Comparison of ENCODE assay signal across 1 cellular context in the genomic region with DNA sequence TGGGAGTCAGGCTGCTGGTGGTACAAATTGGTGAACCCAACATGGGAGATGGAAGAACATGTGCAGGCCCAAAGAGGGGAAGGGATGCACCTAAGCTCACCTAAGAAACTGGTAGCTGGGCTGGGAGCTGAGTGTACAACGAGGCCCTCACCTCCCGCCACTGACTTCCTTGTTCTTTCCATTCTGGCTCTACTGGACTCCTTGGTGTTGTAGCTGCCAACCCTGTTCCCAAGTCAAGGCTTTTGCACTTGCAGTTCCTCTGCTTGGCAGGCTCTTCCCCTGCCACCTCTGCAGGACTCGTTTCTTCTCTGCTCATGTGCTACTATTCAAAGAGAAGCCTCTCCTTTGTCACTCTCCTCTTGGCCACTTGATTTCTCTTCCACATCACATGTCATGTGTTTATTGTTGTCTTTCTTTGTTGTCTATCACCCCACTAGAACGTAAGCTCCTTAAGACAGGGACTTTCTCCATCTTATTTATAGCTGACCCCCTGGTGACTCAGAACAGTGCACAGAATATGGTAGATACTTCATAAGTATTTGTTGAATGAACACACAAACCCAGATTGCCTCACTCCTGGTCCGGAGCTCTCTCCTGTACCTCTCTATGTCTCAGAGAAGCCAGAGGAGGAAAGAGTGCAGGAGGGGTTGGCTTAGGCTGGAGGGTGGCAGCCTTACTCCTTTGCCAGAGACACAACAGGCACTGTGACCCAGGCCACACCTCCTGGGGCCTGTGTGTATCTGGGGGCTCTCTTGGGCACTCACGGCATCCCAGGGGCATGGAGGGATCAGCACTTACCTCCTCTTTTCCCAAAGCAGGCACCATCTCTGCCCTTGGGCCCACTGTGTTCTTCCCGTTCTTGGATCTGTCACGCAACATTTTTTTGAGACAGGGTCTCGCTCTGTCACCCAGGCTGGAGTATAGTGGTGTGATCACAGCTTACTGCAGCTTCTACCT.
TF ChIP-seq lines count a peak whose summit lies in the region.

No MANE protein-coding gene starts in this region.

TF ChIP-seq in IMR-90, 13 proteins besides CTCF, POLR2A, EP300 and RAD21:
- TF ChIP-seq USF2 (IDR thresholded peaks at IDR 0.05; ENCODE audit: low read depth, low read length) (peak; percentile 23; the same call in 1 of the 2 replicates), RCOR1 (IDR thresholded peaks at IDR 0.05; ENCODE audit: insufficient replicate concordance, low read length) (no peak), NFE2L2 (IDR thresholded peaks at IDR 0.05; ENCODE audit: low read depth, low read length) (no peak), MAFK (IDR thresholded peaks at IDR 0.05; ENCODE audit: low read depth, low read length) (no peak), SMC3 (IDR thresholded peaks at IDR 0.05; ENCODE audit: low read depth, low read length) (no peak), BHLHE40 (IDR thresholded peaks at IDR 0.05; ENCODE audit: low read depth, low read length) (no peak), CHD1 (IDR thresholded peaks at IDR 0.05; ENCODE audit: low read depth, low read length) (no peak), MXI1 (IDR thresholded peaks at IDR 0.05; ENCODE audit: borderline replicate concordance, low read depth, low read length) (no peak), CEBPB (IDR thresholded peaks at IDR 0.05; ENCODE audit: low read depth, low read length) (peak; percentile 91), MAZ (IDR thresholded peaks at IDR 0.05; ENCODE audit: borderline replicate concordance, low read depth, low read length) (no peak; the same call in 1 of the 2 replicates), RFX5 (IDR thresholded peaks at IDR 0.05; ENCODE audit: low read depth, low read length) (no peak), FOS (IDR thresholded peaks at IDR 0.05; ENCODE audit: low read depth, low read length) (peak; percentile 66; the same call in 1 of the 2 replicates)
- TF ChIP-seq, protein P1, sequence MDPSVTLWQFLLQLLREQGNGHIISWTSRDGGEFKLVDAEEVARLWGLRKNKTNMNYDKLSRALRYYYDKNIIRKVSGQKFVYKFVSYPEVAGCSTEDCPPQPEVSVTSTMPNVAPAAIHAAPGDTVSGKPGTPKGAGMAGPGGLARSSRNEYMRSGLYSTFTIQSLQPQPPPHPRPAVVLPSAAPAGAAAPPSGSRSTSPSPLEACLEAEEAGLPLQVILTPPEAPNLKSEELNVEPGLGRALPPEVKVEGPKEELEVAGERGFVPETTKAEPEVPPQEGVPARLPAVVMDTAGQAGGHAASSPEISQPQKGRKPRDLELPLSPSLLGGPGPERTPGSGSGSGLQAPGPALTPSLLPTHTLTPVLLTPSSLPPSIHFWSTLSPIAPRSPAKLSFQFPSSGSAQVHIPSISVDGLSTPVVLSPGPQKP (IDR thresholded peaks at IDR 0.05; ENCODE audit: borderline replicate concordance, low read depth, low read length), result no peak
